ENCODE assay signal across 1 cellular context in the genomic region with DNA sequence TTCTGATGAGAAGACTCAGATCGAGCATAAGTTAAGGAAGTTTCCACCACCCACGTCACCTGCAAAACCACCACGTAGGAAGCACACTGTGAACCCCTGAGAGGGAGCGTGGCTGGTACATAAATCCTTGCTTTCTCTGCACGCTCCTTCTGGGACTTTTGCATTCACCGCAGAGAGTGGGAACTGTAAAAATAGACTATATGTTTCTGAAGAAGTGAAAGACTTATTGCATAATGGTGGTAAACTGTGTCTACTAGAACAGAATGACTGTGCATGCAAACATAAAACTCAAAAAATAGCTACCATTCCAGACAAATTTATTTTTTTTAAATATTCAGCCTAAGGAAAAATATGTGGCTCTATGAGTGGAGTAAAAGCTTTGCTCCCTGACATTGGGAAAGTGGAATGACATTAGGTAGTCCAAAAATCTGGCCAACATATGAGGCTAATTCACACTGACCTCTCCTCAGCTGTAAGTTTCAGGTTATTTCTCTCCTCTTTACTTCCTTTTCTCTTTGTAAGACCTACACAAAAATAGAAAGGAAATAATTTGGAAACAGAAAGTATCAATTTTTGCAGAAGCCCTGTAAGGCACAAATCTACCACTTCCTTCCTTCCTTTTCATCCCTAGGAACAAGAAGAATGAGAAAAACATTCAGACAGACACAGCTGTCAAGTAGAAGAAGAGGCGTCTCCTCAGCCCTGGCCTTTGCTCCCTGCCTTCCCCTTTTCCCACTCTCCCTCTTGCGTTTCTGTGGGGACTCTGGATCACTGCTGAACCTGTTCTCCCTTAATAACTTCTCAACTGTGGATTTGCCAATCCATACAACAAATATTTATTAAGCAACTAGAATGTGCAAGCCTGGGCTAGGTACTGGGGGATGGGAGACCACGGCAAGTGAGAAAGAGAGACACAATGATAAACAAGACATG.
TF ChIP-seq lines count a peak whose summit lies in the region.

No MANE protein-coding gene starts in this region.

TF ChIP-seq in GM12878, 131 proteins besides CTCF, POLR2A, EP300 and RAD21 (continued from another document and continues in another):
- TF ChIP-seq ETV6 (conservative IDR thresholded peaks at IDR 0.05 in 1 of 2, IDR thresholded peaks at IDR 0.05 in 1 of 2; ENCODE audit: borderline replicate concordance in 1 of 2, low read depth in 1 of 2) (peak in 1 of 2 experiments; percentile 98; a peak in 2 of 4 replicates), SMC3 (IDR thresholded peaks at IDR 0.05; ENCODE audit: borderline replicate concordance, low read length) (no peak), RBBP5 (conservative IDR thresholded peaks at IDR 0.05) (no peak), SREBF1 (IDR thresholded peaks at IDR 0.05; ENCODE audit: low read length) (no peak), SKIL (IDR thresholded peaks at IDR 0.05; ENCODE audit: low read depth, poor library complexity, severe bottlenecking) (peak; percentile 78), BACH1 (IDR thresholded peaks at IDR 0.05; ENCODE audit: borderline replicate concordance) (0 out of 2 replicates have a peak, but pooled peaks have one; percentile 28), IKZF2 (IDR thresholded peaks at IDR 0.05) (peak; percentile 92), CHD2 (IDR thresholded peaks at IDR 0.05; ENCODE audit: borderline replicate concordance, low read depth, low read length) (no peak), NR2C2 (IDR thresholded peaks at IDR 0.05; ENCODE audit: borderline replicate concordance, control insufficient read depth, insufficient read length, low read depth) (no peak), ZBED1 (IDR thresholded peaks at IDR 0.05; ENCODE audit: borderline replicate concordance) (peak; percentile 85), E2F4 (IDR thresholded peaks at IDR 0.05; ENCODE audit: low read depth, low read length) (no peak), BCL11A (IDR thresholded peaks at IDR 0.05; ENCODE audit: low read depth, low read length) (peak; percentile 91), ZNF274 (IDR thresholded peaks at IDR 0.05; ENCODE audit: insufficient read depth, insufficient read length) (no peak), DPF2 (IDR thresholded peaks at IDR 0.05) (peak; percentile 71; the same call in 1 of the 2 replicates), IKZF1 (conservative IDR thresholded peaks at IDR 0.05) (peak; percentile 91), CREM (IDR thresholded peaks at IDR 0.05; ENCODE audit: low read depth) (peak; percentile 86), MXI1 (IDR thresholded peaks at IDR 0.05; ENCODE audit: low read depth, low read length) (peak; percentile 32; the same call in 1 of the 2 replicates), NBN (IDR thresholded peaks at IDR 0.05) (no peak), GABPA (IDR thresholded peaks at IDR 0.05; ENCODE audit: low read depth) (peak; percentile 29; the same call in 1 of the 2 replicates), SREBF2 (IDR thresholded peaks at IDR 0.05; ENCODE audit: low read length) (no peak), TCF7 (IDR thresholded peaks at IDR 0.05; ENCODE audit: borderline replicate concordance) (no peak), MEF2A (IDR thresholded peaks at IDR 0.05; ENCODE audit: insufficient read depth, low read depth, low read length) (peak; percentile 91), CBX3 (IDR thresholded peaks at IDR 0.05; ENCODE audit: borderline replicate concordance, low read depth) (no peak), MAX (IDR thresholded peaks at IDR 0.05; ENCODE audit: low read depth, low read length) (no peak), SPI1 (IDR thresholded peaks at IDR 0.05; ENCODE audit: borderline replicate concordance, insufficient read depth, low read depth, low read length) (peak; percentile 70), ZNF24 (IDR thresholded peaks at IDR 0.05) (peak; percentile 78), LARP7 (IDR thresholded peaks at IDR 0.05) (no peak), EED (IDR thresholded peaks at IDR 0.05; ENCODE audit: low read depth) (peak; percentile 99), PKNOX1 (IDR thresholded peaks at IDR 0.05) (no peak), HDAC6 (IDR thresholded peaks at IDR 0.05; ENCODE audit: unreplicated experiment) (no peak), MTA2 (IDR thresholded peaks at IDR 0.05; ENCODE audit: low read depth) (peak; percentile 73)
- TF ChIP-seq, protein P1, sequence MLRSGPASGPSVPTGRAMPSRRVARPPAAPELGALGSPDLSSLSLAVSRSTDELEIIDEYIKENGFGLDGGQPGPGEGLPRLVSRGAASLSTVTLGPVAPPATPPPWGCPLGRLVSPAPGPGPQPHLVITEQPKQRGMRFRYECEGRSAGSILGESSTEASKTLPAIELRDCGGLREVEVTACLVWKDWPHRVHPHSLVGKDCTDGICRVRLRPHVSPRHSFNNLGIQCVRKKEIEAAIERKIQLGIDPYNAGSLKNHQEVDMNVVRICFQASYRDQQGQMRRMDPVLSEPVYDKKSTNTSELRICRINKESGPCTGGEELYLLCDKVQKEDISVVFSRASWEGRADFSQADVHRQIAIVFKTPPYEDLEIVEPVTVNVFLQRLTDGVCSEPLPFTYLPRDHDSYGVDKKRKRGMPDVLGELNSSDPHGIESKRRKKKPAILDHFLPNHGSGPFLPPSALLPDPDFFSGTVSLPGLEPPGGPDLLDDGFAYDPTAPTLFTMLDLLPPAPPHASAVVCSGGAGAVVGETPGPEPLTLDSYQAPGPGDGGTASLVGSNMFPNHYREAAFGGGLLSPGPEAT (IDR thresholded peaks at IDR 0.05; ENCODE audit: low read depth) = peak; percentile 70
- TF ChIP-seq, protein P2, sequence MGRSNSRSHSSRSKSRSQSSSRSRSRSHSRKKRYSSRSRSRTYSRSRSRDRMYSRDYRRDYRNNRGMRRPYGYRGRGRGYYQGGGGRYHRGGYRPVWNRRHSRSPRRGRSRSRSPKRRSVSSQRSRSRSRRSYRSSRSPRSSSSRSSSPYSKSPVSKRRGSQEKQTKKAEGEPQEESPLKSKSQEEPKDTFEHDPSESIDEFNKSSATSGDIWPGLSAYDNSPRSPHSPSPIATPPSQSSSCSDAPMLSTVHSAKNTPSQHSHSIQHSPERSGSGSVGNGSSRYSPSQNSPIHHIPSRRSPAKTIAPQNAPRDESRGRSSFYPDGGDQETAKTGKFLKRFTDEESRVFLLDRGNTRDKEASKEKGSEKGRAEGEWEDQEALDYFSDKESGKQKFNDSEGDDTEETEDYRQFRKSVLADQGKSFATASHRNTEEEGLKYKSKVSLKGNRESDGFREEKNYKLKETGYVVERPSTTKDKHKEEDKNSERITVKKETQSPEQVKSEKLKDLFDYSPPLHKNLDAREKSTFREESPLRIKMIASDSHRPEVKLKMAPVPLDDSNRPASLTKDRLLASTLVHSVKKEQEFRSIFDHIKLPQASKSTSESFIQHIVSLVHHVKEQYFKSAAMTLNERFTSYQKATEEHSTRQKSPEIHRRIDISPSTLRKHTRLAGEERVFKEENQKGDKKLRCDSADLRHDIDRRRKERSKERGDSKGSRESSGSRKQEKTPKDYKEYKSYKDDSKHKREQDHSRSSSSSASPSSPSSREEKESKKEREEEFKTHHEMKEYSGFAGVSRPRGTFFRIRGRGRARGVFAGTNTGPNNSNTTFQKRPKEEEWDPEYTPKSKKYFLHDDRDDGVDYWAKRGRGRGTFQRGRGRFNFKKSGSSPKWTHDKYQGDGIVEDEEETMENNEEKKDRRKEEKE (IDR thresholded peaks at IDR 0.05) = no peak
- TF ChIP-seq, protein P3, sequence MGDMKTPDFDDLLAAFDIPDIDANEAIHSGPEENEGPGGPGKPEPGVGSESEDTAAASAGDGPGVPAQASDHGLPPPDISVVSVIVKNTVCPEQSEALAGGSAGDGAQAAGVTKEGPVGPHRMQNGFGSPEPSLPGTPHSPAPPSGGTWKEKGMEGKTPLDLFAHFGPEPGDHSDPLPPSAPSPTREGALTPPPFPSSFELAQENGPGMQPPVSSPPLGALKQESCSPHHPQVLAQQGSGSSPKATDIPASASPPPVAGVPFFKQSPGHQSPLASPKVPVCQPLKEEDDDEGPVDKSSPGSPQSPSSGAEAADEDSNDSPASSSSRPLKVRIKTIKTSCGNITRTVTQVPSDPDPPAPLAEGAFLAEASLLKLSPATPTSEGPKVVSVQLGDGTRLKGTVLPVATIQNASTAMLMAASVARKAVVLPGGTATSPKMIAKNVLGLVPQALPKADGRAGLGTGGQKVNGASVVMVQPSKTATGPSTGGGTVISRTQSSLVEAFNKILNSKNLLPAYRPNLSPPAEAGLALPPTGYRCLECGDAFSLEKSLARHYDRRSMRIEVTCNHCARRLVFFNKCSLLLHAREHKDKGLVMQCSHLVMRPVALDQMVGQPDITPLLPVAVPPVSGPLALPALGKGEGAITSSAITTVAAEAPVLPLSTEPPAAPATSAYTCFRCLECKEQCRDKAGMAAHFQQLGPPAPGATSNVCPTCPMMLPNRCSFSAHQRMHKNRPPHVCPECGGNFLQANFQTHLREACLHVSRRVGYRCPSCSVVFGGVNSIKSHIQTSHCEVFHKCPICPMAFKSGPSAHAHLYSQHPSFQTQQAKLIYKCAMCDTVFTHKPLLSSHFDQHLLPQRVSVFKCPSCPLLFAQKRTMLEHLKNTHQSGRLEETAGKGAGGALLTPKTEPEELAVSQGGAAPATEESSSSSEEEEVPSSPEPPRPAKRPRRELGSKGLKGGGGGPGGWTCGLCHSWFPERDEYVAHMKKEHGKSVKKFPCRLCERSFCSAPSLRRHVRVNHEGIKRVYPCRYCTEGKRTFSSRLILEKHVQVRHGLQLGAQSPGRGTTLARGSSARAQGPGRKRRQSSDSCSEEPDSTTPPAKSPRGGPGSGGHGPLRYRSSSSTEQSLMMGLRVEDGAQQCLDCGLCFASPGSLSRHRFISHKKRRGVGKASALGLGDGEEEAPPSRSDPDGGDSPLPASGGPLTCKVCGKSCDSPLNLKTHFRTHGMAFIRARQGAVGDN (IDR thresholded peaks at IDR 0.05) = no peak
- TF ChIP-seq, protein P4, sequence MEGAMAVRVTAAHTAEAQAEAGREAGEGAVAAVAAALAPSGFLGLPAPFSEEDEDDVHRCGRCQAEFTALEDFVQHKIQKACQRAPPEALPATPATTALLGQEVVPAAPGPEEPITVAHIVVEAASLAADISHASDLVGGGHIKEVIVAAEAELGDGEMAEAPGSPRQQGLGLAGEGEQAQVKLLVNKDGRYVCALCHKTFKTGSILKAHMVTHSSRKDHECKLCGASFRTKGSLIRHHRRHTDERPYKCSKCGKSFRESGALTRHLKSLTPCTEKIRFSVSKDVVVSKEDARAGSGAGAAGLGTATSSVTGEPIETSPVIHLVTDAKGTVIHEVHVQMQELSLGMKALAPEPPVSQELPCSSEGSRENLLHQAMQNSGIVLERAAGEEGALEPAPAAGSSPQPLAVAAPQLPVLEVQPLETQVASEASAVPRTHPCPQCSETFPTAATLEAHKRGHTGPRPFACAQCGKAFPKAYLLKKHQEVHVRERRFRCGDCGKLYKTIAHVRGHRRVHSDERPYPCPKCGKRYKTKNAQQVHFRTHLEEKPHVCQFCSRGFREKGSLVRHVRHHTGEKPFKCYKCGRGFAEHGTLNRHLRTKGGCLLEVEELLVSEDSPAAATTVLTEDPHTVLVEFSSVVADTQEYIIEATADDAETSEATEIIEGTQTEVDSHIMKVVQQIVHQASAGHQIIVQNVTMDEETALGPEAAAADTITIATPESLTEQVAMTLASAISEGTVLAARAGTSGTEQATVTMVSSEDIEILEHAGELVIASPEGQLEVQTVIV (IDR thresholded peaks at IDR 0.05; ENCODE audit: borderline replicate concordance, partially characterized antibody) = no peak
- TF ChIP-seq, protein P5, sequence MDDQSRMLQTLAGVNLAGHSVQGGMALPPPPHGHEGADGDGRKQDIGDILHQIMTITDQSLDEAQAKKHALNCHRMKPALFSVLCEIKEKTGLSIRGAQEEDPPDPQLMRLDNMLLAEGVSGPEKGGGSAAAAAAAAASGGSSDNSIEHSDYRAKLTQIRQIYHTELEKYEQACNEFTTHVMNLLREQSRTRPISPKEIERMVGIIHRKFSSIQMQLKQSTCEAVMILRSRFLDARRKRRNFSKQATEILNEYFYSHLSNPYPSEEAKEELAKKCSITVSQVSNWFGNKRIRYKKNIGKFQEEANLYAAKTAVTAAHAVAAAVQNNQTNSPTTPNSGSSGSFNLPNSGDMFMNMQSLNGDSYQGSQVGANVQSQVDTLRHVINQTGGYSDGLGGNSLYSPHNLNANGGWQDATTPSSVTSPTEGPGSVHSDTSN (IDR thresholded peaks at IDR 0.05; ENCODE audit: insufficient replicate concordance, low read depth, low read length) = no peak
